Comparison of ENCODE assay signal across 10 cellular contexts in genomic region chr10:32950457-32951109, GRCh38. TPM values are rescaled to one million over a fixed set of nuclear protein-coding genes. Genes with fewer than 3 reads are reported as not detected.
DNase-seq lines count a peak whose midpoint lies in the region; ATAC-seq and TF ChIP-seq lines count a peak whose summit lies in the region.
"Had no signal": no experiment of that assay in that cellular context is flagged by ENCODE, and none has a peak within 500 bp of the region (broad histone marks: within the 10 kb centered on the region; RNA-seq: fewer than 3 reads in every experiment).

No MANE protein-coding gene starts in this region.

- H3K4me1 ChIP-seq in DND-41 (ENCODE audit: insufficient read depth, low read length) (peaks cover 57% of the 10 kb centered on the region), HUES6 (ENCODE audit: control insufficient read depth, insufficient read depth, low read length) (peaks cover 83% of the 10 kb centered on the region)

- H3K4me3 Mint-ChIP-seq in chondrocyte (ENCODE audit: unreplicated experiment) (no peak overlapping the region), nephron (peak overlapping the region; percentile 3 to 24 (median 5))

- H3K79me2 ChIP-seq in DND-41 (ENCODE audit: insufficient read depth, low read length), result peaks cover 97% of the 10 kb centered on the region

- H4K20me1 ChIP-seq in DND-41 (ENCODE audit: insufficient read depth, low read length), result peaks cover 66% of the 10 kb centered on the region

- peak overlapping the region; percentile 71 for H3K27ac Mint-ChIP-seq in chondrocyte (ENCODE audit: unreplicated experiment)
- H3K27ac Mint-ChIP-seq in nephron, result peak overlapping the region; percentile 27 to 37 (median 33)

- H3K27ac ChIP-seq in DND-41 (ENCODE audit: low read length) (no peak overlapping the region), HUES6 (ENCODE audit: low read depth, low read length) (peak overlapping the region; percentile 53)

- H3K36me3 ChIP-seq in DND-41 (ENCODE audit: insufficient read depth, low read length) (peaks cover 7% of the 10 kb centered on the region; the same call in 1 of the 2 replicates), HUES6 (ENCODE audit: control insufficient read depth, insufficient read depth, low read length) (peaks cover 5% of the 10 kb centered on the region; the same call in 1 of the 2 replicates)

- H3K4me3 ChIP-seq in DND-41 (ENCODE audit: low read depth in 1 of 2, low read length in 2 of 2), result no peak overlapping the region
- H3K4me3 ChIP-seq in HUES6 (ENCODE audit: low read depth, low read length), result peak overlapping the region; percentile 56

- ATAC-seq in DND-41 (ENCODE audit: insufficient read depth, low read depth), result no peak

- TF ChIP-seq CTCF in DND-41 (IDR thresholded peaks at IDR 0.05; ENCODE audit: borderline replicate concordance, extremely low read depth, low read length, poor library complexity, severe bottlenecking) (no peak), chondrocyte (IDR thresholded peaks at IDR 0.05) (no peak), nephron (IDR thresholded peaks at IDR 0.05; ENCODE audit: unreplicated experiment in 3 of 3) (no peak)

- H3K36me3 Mint-ChIP-seq in chondrocyte (ENCODE audit: low read depth) (no peaks in the 10 kb centered on the region), nephron (ENCODE audit: low read depth) (peaks cover 3% of the 10 kb centered on the region)

- H3K4me1 Mint-ChIP-seq in chondrocyte (ENCODE audit: low read depth), result peaks cover 83% of the 10 kb centered on the region
- H3K4me1 Mint-ChIP-seq in nephron, result peaks cover 62% of the 10 kb centered on the region

- H3K27me3 Mint-ChIP-seq in chondrocyte (ENCODE audit: low read depth), result no peaks in the 10 kb centered on the region
- no peaks in the 10 kb centered on the region for H3K27me3 Mint-ChIP-seq in nephron (ENCODE audit: low read depth)

- H3K9me3 Mint-ChIP-seq in chondrocyte (ENCODE audit: low read depth), result no peaks in the 10 kb centered on the region
- H3K9me3 Mint-ChIP-seq in nephron, result no peaks in the 10 kb centered on the region

- no peak overlapping the region for H3K9ac ChIP-seq in DND-41 (ENCODE audit: low read depth, low read length)
- peak overlapping the region; percentile 15 for H3K9ac ChIP-seq in HUES6 (ENCODE audit: low read length)

- no peak overlapping the region for H2AFZ ChIP-seq in DND-41 (ENCODE audit: low read depth, low read length)

- intact Hi-C loops in cardiac septum (cut with DNase I), result no loop called here

- no peaks in the 10 kb centered on the region for H3K9me3 ChIP-seq in DND-41 (ENCODE audit: insufficient read depth, low read length, severe bottlenecking)
- no peaks in the 10 kb centered on the region for H3K9me3 ChIP-seq in HUES6 (ENCODE audit: control insufficient read depth, insufficient read depth, low read depth, low read length)

- H3K27me3 ChIP-seq in DND-41 (ENCODE audit: insufficient read depth, low read length, poor library complexity), result no peaks in the 10 kb centered on the region
- H3K27me3 ChIP-seq in HUES6 (ENCODE audit: control insufficient read depth, insufficient read depth, low read length), result no peaks in the 10 kb centered on the region

- DNase-seq in DND-41, result no peak
- no peak for DNase-seq in chondrocyte (ENCODE audit: low spot score)
- no peak for DNase-seq in NCI-H1092 treated with DMSO at 0.1 percent for 48 hours (lab: John Stamatoyannopoulos, UW)
- no peak for DNase-seq in NAMALWA (ENCODE audit: low spot score)
- no peak for DNase-seq in cardiac septum (ENCODE audit: low spot score)
- DNase-seq in MV-4-11 (lab: John Stamatoyannopoulos, UW), result no peak
- DNase-seq: NCI-H524 treated with DMSO at 0.1 percent for 48 hours, T-helper 2 cell had no signal

- peak overlapping the region; percentile 5 for H3K4me2 ChIP-seq in DND-41 (ENCODE audit: insufficient read depth, low read length)

RNA-seq across cellular contexts. Expression of gene ITGB1, which starts 7.4 kb away (rescaled TPM):
- total RNA-seq in chondrocyte (951 to 1,280 TPM (median 1,183 TPM) in 3 replicates), cardiac septum (715 TPM)
